ENCODE assay signal across 8 cellular contexts in genomic region chr12:38906482-38907170, GRCh38. TPM values are rescaled to one million over a fixed set of nuclear protein-coding genes. Genes with fewer than 3 reads are reported as not detected.
DNase-seq lines count a peak whose midpoint lies in the region; FAIRE-seq and TF ChIP-seq lines count a peak whose summit lies in the region.

No MANE protein-coding gene starts in this region.

- DNase-seq in HFFc6 (no peak), NB4 (ENCODE audit: low read depth) (peak; percentile 80), WERI-Rb-1 (peak; percentile 53), keratinocyte (ENCODE audit: low read depth, low spot score) (no peak), spleen (peak; percentile 94), NCI-H2029 (lab: John Stamatoyannopoulos, UW) (no peak)
- DNase-seq in central memory CD4-positive, alpha-beta T cell, result peak; percentile 55

- no peaks in the 10 kb centered on the region for H3K36me3 Mint-ChIP-seq in HFFc6 (ENCODE audit: low read depth)

- peaks cover 22% of the 10 kb centered on the region for H3K4me1 ChIP-seq in keratinocyte (ENCODE audit: control insufficient read depth, extremely low read depth, insufficient read depth, low read length)
- peaks cover 11 to 45% (median 21%) of the 10 kb centered on the region in 6 donors for H3K4me1 ChIP-seq in spleen

- peak; percentile 79 for FAIRE-seq in keratinocyte (lab: Jason Lieb, UNC)

- H3K27ac ChIP-seq in WERI-Rb-1, result no peak overlapping the region
- H3K27ac ChIP-seq in keratinocyte (ENCODE audit: control insufficient read depth, insufficient read depth, low read length), result peak overlapping the region; percentile 91
- peak overlapping the region; percentile 66 to 97 (median 94) for H3K27ac ChIP-seq in spleen

- peak overlapping the region; percentile 97 for H3K4me2 ChIP-seq in keratinocyte (ENCODE audit: control insufficient read depth, extremely low read depth, insufficient read depth, low read depth, low read length)

- peak overlapping the region; percentile 66 for H3K4me3 Mint-ChIP-seq in HFFc6

- TF ChIP-seq POLR2A in GM15510 (IDR thresholded peaks at IDR 0.05; ENCODE audit: borderline replicate concordance, extremely low read depth, insufficient read length), result peak; percentile 48
- TF ChIP-seq POLR2A in NB4 (IDR thresholded peaks at IDR 0.05; ENCODE audit: extremely low read depth, insufficient read length), result no peak
- TF ChIP-seq POLR2A in spleen (IDR thresholded peaks at IDR 0.05), result peak in 1 of 3 donors; percentile 58

- H3K9me1 ChIP-seq in keratinocyte (ENCODE audit: control insufficient read depth, extremely low read depth, insufficient read depth, low read length), result no peaks in the 10 kb centered on the region

- H3K4me3 ChIP-seq in NB4 (ENCODE audit: low read depth, low read length), result peak overlapping the region; percentile 37
- no peak overlapping the region for H3K4me3 ChIP-seq in WERI-Rb-1 (ENCODE audit: low read depth, low read length)
- peak overlapping the region; percentile 69 to 94 (median 79) for H3K4me3 ChIP-seq in keratinocyte (ENCODE audit: control insufficient read depth in 2 of 3, extremely low read depth in 1 of 3, insufficient read depth in 2 of 3, low read depth in 1 of 3, low read length in 3 of 3)
- peak overlapping the region; percentile 63 to 81 (median 70) for H3K4me3 ChIP-seq in spleen

- 0 to 4% (median 1%) methylated on average over 20 to 36 of the region's 36 CpGs for WGBS in spleen, 5 donors

- H3K27me3 Mint-ChIP-seq in HFFc6 (ENCODE audit: insufficient read depth), result no peaks in the 10 kb centered on the region; the same call in 1 of the 2 replicates

- no peaks in the 10 kb centered on the region for H4K20me1 ChIP-seq in keratinocyte (ENCODE audit: control insufficient read depth, extremely low read depth, insufficient read depth, low read length)

- H2AFZ ChIP-seq in keratinocyte (ENCODE audit: control insufficient read depth, low read length), result peak overlapping the region; percentile 86

- no peaks in the 10 kb centered on the region for H3K36me3 ChIP-seq in WERI-Rb-1
- no peaks in the 10 kb centered on the region for H3K36me3 ChIP-seq in keratinocyte (ENCODE audit: control insufficient read depth in 2 of 2, extremely low read depth in 1 of 2, insufficient read depth in 2 of 2, low read length in 2 of 2)
- H3K36me3 ChIP-seq in spleen, result no peaks in the 10 kb centered on the region

- H3K9me3 ChIP-seq in WERI-Rb-1 (ENCODE audit: severe bottlenecking), result no peaks in the 10 kb centered on the region
- H3K9me3 ChIP-seq in keratinocyte (ENCODE audit: control insufficient read depth, low read depth, low read length), result no peaks in the 10 kb centered on the region
- no peaks in the 10 kb centered on the region for H3K9me3 ChIP-seq in spleen

- H3K27me3 ChIP-seq in WERI-Rb-1 (ENCODE audit: insufficient read depth, low read depth, severe bottlenecking) (peaks cover 81% of the 10 kb centered on the region), keratinocyte (ENCODE audit: control insufficient read depth, extremely low read depth, insufficient read depth, low read length) (no peaks in the 10 kb centered on the region), spleen (replicated peaks in 1 of 7) (peaks cover 0 to 7% (median 0%) of the 10 kb centered on the region in 7 donors)

- dilution Hi-C loops in keratinocyte (cut with MboI; ENCODE audit: extremely low pct_ligation_motif_present, low sequenced_read_pairs), result no loop called here

- H3K9me3 Mint-ChIP-seq in HFFc6, result peaks cover 4% of the 10 kb centered on the region

- H3K27ac Mint-ChIP-seq in HFFc6, result no peak overlapping the region

- H3K79me2 ChIP-seq in keratinocyte (ENCODE audit: control insufficient read depth, insufficient read depth, low read length), result peaks cover 21% of the 10 kb centered on the region

- intact Hi-C loops in spleen (cut with DNase I; ENCODE audit: low total_unique reads), result no loop called here

- peak overlapping the region; percentile 92 for H3K9ac ChIP-seq in keratinocyte (ENCODE audit: control insufficient read depth, extremely low read depth, insufficient read depth, low read length)

- TF ChIP-seq CTCF in HFFc6 (IDR thresholded peaks at IDR 0.05), result peak; percentile 61
- peak; percentile 79 for TF ChIP-seq CTCF in NB4 (IDR thresholded peaks at IDR 0.05; ENCODE audit: low read depth, low read length)
- peak; percentile 70 for TF ChIP-seq CTCF in WERI-Rb-1 (IDR thresholded peaks at IDR 0.05; ENCODE audit: low read depth, low read length)
- TF ChIP-seq CTCF in keratinocyte (optimal IDR thresholded peaks at IDR 0.05 in 1 of 3, IDR thresholded peaks at IDR 0.05 in 1 of 3, conservative IDR thresholded peaks at IDR 0.05 in 1 of 3; ENCODE audit: extremely low read depth in 1 of 3, insufficient read depth in 2 of 3, low read length in 3 of 3), result peak; percentile 80 to 95 (median 84)
- peak; percentile 41 to 91 (median 82) for TF ChIP-seq CTCF in spleen (IDR thresholded peaks at IDR 0.05 in 8 of 11, conservative IDR thresholded peaks at IDR 0.05 in 3 of 11)

- H3K4me1 Mint-ChIP-seq in HFFc6 (ENCODE audit: low read depth), result no peaks in the 10 kb centered on the region

RNA-seq across cellular contexts. Expression of gene CPNE8, which starts 1.2 kb away (rescaled TPM):
- total RNA-seq in HFFc6 (2021; fragmentation: NEBNext Ultra II Directional; extraction: Animal tissue kit (Norgen Biotek cat#: 25700)), result not detected
- polyA plus RNA-seq in keratinocyte (13.9 to 25.7 TPM (median 16.1 TPM) in 3 replicates), spleen (10 to 100 TPM in 1 of 3 donors, 1 to 10 TPM in 2; 5.4 to 11.9 (median 6.4) TPM)
- polyA plus RNA-seq in keratinocyte (2011; ENCODE audit: low read depth), result 23.0 TPM
- 9.2 and 19.1 TPM in 2 replicates for polyA plus RNA-seq in keratinocyte (2011; cell fraction: cytosol; rRNA removed)
- 24.2 and 31.8 TPM in 2 replicates for polyA plus RNA-seq in keratinocyte (2011; cell fraction: nucleus; rRNA removed)
- 9.9 TPM in 2 replicates for polyA plus RNA-seq in keratinocyte (2012; ENCODE audit: low replicate concordance)
- polyA minus RNA-seq in keratinocyte, result 3.2 to 25.7 TPM (median 12.2 TPM) in 3 replicates
- 9.6 TPM for polyA minus RNA-seq in keratinocyte (2011; cell fraction: cytosol; rRNA and poly(A)+ RNA removed)
- 20.7 and 32.1 TPM in 2 replicates for polyA minus RNA-seq in keratinocyte (2011; cell fraction: nucleus; rRNA and poly(A)+ RNA removed)
- total RNA-seq in spleen, result 10 to 100 TPM; 20.6 to 42.4 (median 31.3) TPM

Comparison
In these comparisons a context has a peak if more than half of its experiments do, and no peak if none do; other contexts are left out.
1. DNase-seq: peak in NB4 (single experiment), WERI-Rb-1 (single experiment), central memory CD4-positive, alpha-beta T cell (single experiment) and spleen (single experiment); none in HFFc6 (single experiment), keratinocyte (single experiment) and NCI-H2029 (single experiment).
2. RNA of gene CPNE8, which starts 1.2 kb away (total RNA-seq): 20.6 to 42.4 TPM in spleen; not detected in HFFc6; every median in the first group is over 10 times any median in the second.
3. Peak in every context shown above with its lines, with median percentiles within 50 percentile points of each other: CTCF ChIP-seq.